Comparison of ENCODE assay signal across 1 cellular context in the genomic region with DNA sequence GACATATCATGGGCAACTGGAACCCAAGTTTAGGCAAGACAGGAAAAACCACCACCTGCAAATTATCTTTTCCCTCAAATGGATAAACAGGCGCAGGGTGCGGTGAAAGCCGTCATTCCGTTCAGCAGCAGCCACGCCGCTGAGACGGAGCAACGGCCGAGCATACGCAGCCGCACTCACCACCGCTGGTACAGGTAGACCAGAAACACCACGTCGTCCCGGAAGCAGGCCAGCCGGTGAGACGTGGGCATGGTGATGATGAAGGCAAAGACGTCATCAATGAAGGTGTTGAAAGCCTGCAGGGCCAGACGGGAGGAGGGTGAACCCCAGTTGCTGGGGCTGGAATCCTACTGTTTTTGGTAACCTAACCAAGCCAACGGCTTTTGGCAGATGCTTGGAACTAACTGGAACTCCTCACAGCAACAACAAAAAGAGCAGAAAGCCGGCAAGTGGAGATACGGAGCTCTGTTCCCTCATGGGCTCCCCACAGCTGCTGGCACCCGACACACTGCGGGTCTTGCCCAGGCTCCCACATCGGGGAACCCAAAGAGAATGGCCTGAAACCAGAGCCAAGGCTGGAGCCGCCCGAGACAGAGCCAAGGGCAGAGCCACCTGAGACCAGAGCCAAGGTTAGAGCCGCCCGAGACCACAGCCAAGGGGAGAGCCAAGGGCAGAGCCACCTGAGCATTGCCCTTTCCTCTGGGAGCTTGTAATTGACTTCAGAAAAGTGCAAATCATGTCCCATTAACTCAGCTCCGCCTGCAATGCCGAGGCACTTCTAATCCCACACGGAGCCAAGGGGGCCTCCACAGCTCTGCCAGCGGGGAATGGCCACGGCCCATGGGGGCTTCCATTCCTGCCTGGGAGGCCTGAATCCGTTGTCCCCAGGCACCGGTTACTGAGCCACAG.
A peak's percentile ranks its signal among the peaks of the same experiment; 100 is the strongest.
TF ChIP-seq lines count a peak whose summit lies in the region.

No MANE protein-coding gene starts in this region.

TF ChIP-seq in HepG2, 621 proteins besides CTCF, POLR2A, EP300 and RAD21:
- TF ChIP-seq ZNF678 (CRISPR knock-in tag; IDR thresholded peaks at IDR 0.05) (no peak), AGO2 (optimal IDR thresholded peaks at IDR 0.05; ENCODE audit: low read depth, low read length) (peak; percentile 29)
